In the genomic region with DNA sequence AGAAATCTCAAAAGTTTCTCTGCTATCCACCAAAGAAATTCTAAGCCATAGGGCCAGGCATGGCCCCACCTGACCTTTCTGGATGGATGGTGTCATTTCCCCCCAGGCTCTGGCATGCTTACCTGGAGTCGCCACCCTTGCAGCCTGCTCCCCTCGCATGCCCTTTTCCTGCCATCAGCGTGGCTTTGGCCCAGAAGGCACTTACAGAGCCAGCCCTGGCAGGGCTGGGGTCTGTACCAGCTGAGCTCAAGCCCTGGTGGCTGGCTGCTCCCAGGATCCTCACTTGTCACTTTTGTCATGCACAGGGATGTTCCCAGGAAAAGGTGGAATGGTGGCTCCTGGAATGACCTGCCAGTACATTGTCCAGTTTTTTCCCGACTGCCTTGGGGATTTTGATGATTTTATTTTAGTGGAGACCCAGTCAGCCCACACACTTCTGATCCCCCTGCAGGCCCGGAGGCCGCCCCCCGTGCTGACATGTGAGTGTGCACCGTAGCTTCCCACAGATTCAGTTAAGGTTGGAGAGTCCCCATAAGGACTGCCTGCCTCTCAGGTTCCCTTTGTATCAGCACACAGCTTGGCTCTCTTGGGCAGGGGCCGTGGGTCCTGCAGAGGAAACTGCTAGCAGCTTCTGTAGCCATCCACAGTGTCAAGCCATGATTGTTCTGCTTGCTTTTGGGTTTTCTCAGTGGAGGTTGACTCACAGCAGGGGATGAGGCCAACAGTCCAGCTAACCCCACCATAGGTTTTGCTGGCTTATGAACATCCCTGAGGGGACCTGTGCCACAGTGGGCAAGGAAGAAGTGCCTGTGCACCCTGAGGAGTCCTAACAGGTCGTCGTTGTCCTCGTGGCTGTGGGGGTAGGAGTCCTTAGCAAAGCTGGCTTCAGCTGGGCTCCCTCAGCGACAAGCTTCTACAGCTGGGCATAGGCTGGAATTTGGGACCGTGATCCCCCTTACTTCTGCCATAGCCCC, we compare ENCODE assay signal across 1 cellular context.
TF ChIP-seq lines count a peak whose summit lies in the region.

No MANE protein-coding gene starts in this region.

TF ChIP-seq in WTC11, 78 proteins besides CTCF, POLR2A, EP300 and RAD21 (continued from another document):
- TF ChIP-seq, protein P1, sequence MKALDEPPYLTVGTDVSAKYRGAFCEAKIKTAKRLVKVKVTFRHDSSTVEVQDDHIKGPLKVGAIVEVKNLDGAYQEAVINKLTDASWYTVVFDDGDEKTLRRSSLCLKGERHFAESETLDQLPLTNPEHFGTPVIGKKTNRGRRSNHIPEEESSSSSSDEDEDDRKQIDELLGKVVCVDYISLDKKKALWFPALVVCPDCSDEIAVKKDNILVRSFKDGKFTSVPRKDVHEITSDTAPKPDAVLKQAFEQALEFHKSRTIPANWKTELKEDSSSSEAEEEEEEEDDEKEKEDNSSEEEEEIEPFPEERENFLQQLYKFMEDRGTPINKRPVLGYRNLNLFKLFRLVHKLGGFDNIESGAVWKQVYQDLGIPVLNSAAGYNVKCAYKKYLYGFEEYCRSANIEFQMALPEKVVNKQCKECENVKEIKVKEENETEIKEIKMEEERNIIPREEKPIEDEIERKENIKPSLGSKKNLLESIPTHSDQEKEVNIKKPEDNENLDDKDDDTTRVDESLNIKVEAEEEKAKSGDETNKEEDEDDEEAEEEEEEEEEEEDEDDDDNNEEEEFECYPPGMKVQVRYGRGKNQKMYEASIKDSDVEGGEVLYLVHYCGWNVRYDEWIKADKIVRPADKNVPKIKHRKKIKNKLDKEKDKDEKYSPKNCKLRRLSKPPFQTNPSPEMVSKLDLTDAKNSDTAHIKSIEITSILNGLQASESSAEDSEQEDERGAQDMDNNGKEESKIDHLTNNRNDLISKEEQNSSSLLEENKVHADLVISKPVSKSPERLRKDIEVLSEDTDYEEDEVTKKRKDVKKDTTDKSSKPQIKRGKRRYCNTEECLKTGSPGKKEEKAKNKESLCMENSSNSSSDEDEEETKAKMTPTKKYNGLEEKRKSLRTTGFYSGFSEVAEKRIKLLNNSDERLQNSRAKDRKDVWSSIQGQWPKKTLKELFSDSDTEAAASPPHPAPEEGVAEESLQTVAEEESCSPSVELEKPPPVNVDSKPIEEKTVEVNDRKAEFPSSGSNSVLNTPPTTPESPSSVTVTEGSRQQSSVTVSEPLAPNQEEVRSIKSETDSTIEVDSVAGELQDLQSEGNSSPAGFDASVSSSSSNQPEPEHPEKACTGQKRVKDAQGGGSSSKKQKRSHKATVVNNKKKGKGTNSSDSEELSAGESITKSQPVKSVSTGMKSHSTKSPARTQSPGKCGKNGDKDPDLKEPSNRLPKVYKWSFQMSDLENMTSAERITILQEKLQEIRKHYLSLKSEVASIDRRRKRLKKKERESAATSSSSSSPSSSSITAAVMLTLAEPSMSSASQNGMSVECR (CRISPR knock-in tag; IDR thresholded peaks at IDR 0.05; ENCODE audit: borderline replicate concordance), result no peak
- TF ChIP-seq, protein P2, sequence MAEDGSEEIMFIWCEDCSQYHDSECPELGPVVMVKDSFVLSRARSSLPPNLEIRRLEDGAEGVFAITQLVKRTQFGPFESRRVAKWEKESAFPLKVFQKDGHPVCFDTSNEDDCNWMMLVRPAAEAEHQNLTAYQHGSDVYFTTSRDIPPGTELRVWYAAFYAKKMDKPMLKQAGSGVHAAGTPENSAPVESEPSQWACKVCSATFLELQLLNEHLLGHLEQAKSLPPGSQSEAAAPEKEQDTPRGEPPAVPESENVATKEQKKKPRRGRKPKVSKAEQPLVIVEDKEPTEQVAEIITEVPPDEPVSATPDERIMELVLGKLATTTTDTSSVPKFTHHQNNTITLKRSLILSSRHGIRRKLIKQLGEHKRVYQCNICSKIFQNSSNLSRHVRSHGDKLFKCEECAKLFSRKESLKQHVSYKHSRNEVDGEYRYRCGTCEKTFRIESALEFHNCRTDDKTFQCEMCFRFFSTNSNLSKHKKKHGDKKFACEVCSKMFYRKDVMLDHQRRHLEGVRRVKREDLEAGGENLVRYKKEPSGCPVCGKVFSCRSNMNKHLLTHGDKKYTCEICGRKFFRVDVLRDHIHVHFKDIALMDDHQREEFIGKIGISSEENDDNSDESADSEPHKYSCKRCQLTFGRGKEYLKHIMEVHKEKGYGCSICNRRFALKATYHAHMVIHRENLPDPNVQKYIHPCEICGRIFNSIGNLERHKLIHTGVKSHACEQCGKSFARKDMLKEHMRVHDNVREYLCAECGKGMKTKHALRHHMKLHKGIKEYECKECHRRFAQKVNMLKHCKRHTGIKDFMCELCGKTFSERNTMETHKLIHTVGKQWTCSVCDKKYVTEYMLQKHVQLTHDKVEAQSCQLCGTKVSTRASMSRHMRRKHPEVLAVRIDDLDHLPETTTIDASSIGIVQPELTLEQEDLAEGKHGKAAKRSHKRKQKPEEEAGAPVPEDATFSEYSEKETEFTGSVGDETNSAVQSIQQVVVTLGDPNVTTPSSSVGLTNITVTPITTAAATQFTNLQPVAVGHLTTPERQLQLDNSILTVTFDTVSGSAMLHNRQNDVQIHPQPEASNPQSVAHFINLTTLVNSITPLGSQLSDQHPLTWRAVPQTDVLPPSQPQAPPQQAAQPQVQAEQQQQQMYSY (CRISPR knock-in tag; IDR thresholded peaks at IDR 0.05), result peak; percentile 71
- TF ChIP-seq ZNF138 (CRISPR knock-in tag; conservative IDR thresholded peaks at IDR 0.05) (no peak), ELF4 (CRISPR knock-in tag; IDR thresholded peaks at IDR 0.05; ENCODE audit: low read depth) (no peak)
